In the genomic region with DNA sequence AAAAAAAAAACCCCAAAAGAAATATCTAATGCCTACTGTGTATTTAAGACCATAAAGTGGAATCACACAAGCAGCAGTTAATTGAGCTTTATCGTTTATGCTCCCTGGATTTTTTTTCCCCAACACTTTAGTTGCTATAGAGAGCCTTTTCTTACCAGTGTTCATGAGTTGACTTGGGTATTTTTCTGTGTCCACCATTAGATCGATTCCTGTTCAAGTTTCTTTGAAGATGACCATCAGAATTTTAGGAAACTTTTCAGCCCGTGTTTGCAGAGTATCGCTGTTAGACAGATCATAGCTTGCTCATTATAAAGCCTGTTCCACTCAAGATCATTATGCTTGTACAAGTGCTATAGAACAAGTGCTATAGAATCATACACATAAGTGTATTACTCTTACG, we compare ENCODE assay signal across 8 cellular contexts. TPM values are rescaled to one million over a fixed set of nuclear protein-coding genes. Genes with fewer than 3 reads are reported as not detected.
A peak's percentile ranks its signal among the peaks of the same experiment; 100 is the strongest.
DNase-seq lines count a peak whose midpoint lies in the region; ATAC-seq, FAIRE-seq and TF ChIP-seq lines count a peak whose summit lies in the region.

No MANE protein-coding gene starts in this region.

- H3K27me3 ChIP-seq in GM23248 (replicated peaks; ENCODE audit: insufficient read depth) (no peaks in the 10 kb centered on the region), astrocyte (ENCODE audit: insufficient read depth, low read length) (no peaks in the 10 kb centered on the region)

- H3K9me3 Mint-ChIP-seq in astrocyte (ENCODE audit: unreplicated experiment): peaks cover 2% of the 10 kb centered on the region
- peaks cover 7% of the 10 kb centered on the region for H3K9me3 Mint-ChIP-seq in mesothelial cell of epicardium

- H3K27ac Mint-ChIP-seq in astrocyte (ENCODE audit: unreplicated experiment): peak overlapping the region; percentile 14
- peak overlapping the region; percentile 93 for H3K27ac Mint-ChIP-seq in mesothelial cell of epicardium

- H4K20me1 ChIP-seq in GM23248 (ENCODE audit: insufficient read depth) (no peaks in the 10 kb centered on the region), astrocyte (ENCODE audit: insufficient read depth, low read length) (peaks cover 10% of the 10 kb centered on the region)

- no peak for TF ChIP-seq CTCF in 22Rv1 (IDR thresholded peaks at IDR 0.05)
- no peak for TF ChIP-seq CTCF in astrocyte (IDR thresholded peaks at IDR 0.05; ENCODE audit: insufficient read depth, low read depth, low read length)
- TF ChIP-seq CTCF in mesothelial cell of epicardium (IDR thresholded peaks at IDR 0.05; ENCODE audit: unreplicated experiment): no peak

- peaks cover 2% of the 10 kb centered on the region for H3K36me3 Mint-ChIP-seq in astrocyte (ENCODE audit: low read depth, unreplicated experiment)
- peaks cover 9% of the 10 kb centered on the region for H3K36me3 Mint-ChIP-seq in mesothelial cell of epicardium

- H3K27ac ChIP-seq in 22Rv1 (peak overlapping the region; percentile 96), GM23248 (peak overlapping the region; percentile 57; the same call in 1 of the 2 replicates), astrocyte (ENCODE audit: low read depth, low read length) (no peak overlapping the region)

- no peaks in the 10 kb centered on the region for H3K9me2 ChIP-seq in GM23248 (ENCODE audit: insufficient read depth)

- H2AFZ ChIP-seq in GM23248 (peak overlapping the region; percentile 92), astrocyte (ENCODE audit: low read depth, low read length) (no peak overlapping the region)

- no peak for TF ChIP-seq POLR2A in GM18505 (IDR thresholded peaks at IDR 0.05; ENCODE audit: borderline replicate concordance, extremely low read depth, insufficient read depth, insufficient read length)

- H3K79me2 ChIP-seq in GM23248 (ENCODE audit: insufficient read depth): peaks cover 58% of the 10 kb centered on the region
- H3K79me2 ChIP-seq in astrocyte (ENCODE audit: insufficient read depth, low read length): peaks cover 41% of the 10 kb centered on the region

- H3K4me3 Mint-ChIP-seq in astrocyte (ENCODE audit: unreplicated experiment) (peak overlapping the region; percentile 91), mesothelial cell of epicardium (peak overlapping the region; percentile 88)

- no peak for FAIRE-seq in astrocyte (lab: Jason Lieb, UNC)

- peak overlapping the region; percentile 84 for H3K9ac ChIP-seq in GM23248
- peak overlapping the region; percentile 84 for H3K9ac ChIP-seq in astrocyte (ENCODE audit: low read length)

- H3K4me1 ChIP-seq in GM23248 (ENCODE audit: insufficient read depth): peaks cover 27% of the 10 kb centered on the region
- peaks cover 12% of the 10 kb centered on the region for H3K4me1 ChIP-seq in astrocyte (ENCODE audit: insufficient read depth, low read length)

- H3K9me3 ChIP-seq in GM23248 (ENCODE audit: low read depth): no peaks in the 10 kb centered on the region
- H3K9me3 ChIP-seq in astrocyte (ENCODE audit: insufficient read depth, low read depth, low read length): no peaks in the 10 kb centered on the region

- in situ Hi-C loops in GM23248 (cut with MboI): no loop called here

- peak overlapping the region; percentile 79 for H3K4me2 ChIP-seq in GM23248 (ENCODE audit: unreplicated experiment)
- peak overlapping the region; percentile 98 for H3K4me2 ChIP-seq in astrocyte (ENCODE audit: low read length)

- peaks cover 12% of the 10 kb centered on the region; the same call in 1 of the 2 replicates for H3F3A ChIP-seq in GM23248 (ENCODE audit: insufficient read depth)

- no peaks in the 10 kb centered on the region for H3K36me3 ChIP-seq in GM23248 (ENCODE audit: low read depth)
- H3K36me3 ChIP-seq in astrocyte (ENCODE audit: insufficient read depth, low read length): no peaks in the 10 kb centered on the region

- H3K4me3 ChIP-seq in GM23248: peak overlapping the region; percentile 96
- peak overlapping the region; percentile 89 for H3K4me3 ChIP-seq in astrocyte (ENCODE audit: insufficient read depth, low read depth, low read length)

- 41 to 42% methylated on average over 5 of the region's 5 CpGs for WGBS in GM23248 (ENCODE audit: low coverage in 1 of 2, low lambda C conversion rate in 2 of 2, missing lambda C conversion rate in 2 of 2), 2 experiments

- ATAC-seq in GM21737 (IDR thresholded peaks at IDR 0.05; ENCODE audit: unreplicated experiment) (no peak), GM18505 (IDR thresholded peaks at IDR 0.05; ENCODE audit: unreplicated experiment) (no peak)

- DNase-seq in GM23248 (no peak), astrocyte (ENCODE audit: low read depth) (no peak), mesothelial cell of epicardium (ENCODE audit: low spot score in 2 of 2, unreplicated experiment in 2 of 2) (no peak), NCI-H226 (no peak), NCI-H1436 (lab: John Stamatoyannopoulos, UW) (no peak)

- H3K4me1 Mint-ChIP-seq in astrocyte (ENCODE audit: low read depth, unreplicated experiment) (peaks cover 10% of the 10 kb centered on the region), mesothelial cell of epicardium (peaks cover 40% of the 10 kb centered on the region)

- H3K27me3 Mint-ChIP-seq in astrocyte (ENCODE audit: low read depth, unreplicated experiment): no peaks in the 10 kb centered on the region
- H3K27me3 Mint-ChIP-seq in mesothelial cell of epicardium (ENCODE audit: low read depth): no peaks in the 10 kb centered on the region

RNA-seq across cellular contexts. Expression of gene RALGPS2, which starts 1.5 kb away (rescaled TPM):
- 41.4 and 49.6 TPM in 2 replicates for total RNA-seq in GM23248 (2014; rRNA removed; shearing (Covaris generic))
- polyA plus RNA-seq in GM23248 (2016; fragmentation: Nextera tagmentation; extraction: Ambion mirVana): 18.1 and 19.3 TPM in 2 replicates
- total RNA-seq in astrocyte (33.6 and 35.4 TPM in 2 replicates), mesothelial cell of epicardium (45.3 to 51.6 TPM (median 50.9 TPM) in 3 replicates)
